17 cellular contexts compared by ENCODE assay signal in genomic region chr1:220219136-220219442, GRCh38. TPM values are rescaled to one million over a fixed set of nuclear protein-coding genes. Genes with fewer than 3 reads are reported as not detected.
DNase-seq lines count a peak whose midpoint lies in the region; ATAC-seq and TF ChIP-seq lines count a peak whose summit lies in the region.
"Had no signal": no experiment of that assay in that cellular context is flagged by ENCODE, and none has a peak within 500 bp of the region (broad histone marks: within the 10 kb centered on the region; RNA-seq: fewer than 3 reads in every experiment).

No MANE protein-coding gene starts in this region.

- peaks cover 12% of the 10 kb centered on the region for H4K20me1 ChIP-seq in hepatocyte (ENCODE audit: insufficient read depth, poor library complexity, severe bottlenecking)

- H3K79me2 ChIP-seq in hepatocyte: peaks cover 58% of the 10 kb centered on the region
- H3K79me2 ChIP-seq: parathyroid adenoma had no signal

- no peak overlapping the region for H3K4me3 Mint-ChIP-seq in activated naive CD8-positive, alpha-beta T cell treated with anti-CD3 and anti-CD28 coated beads, Interleukin-2, amount 50 U/mL, for 24 hours
- H3K4me3 Mint-ChIP-seq in activated naive CD8-positive, alpha-beta T cell treated with anti-CD3 and anti-CD28 coated beads for 36 hours: no peak overlapping the region
- H3K4me3 Mint-ChIP-seq in WTC11 (no peak overlapping the region), type B pancreatic cell (no peak overlapping the region), T-cell (no peak overlapping the region)
- H3K4me3 Mint-ChIP-seq: immature natural killer cell; T-helper 1 cell treated with Interleukin-12 subunit alpha and Interleukin-12 subunit beta and Interleukin-4 antibody, amounts not matched to agents 30 μg/mL and 1 μg/mL, for 36 hours had no signal

- peaks cover 39% of the 10 kb centered on the region for H3K4me1 Mint-ChIP-seq in activated naive CD8-positive, alpha-beta T cell treated with anti-CD3 and anti-CD28 coated beads, Interleukin-2, amount 50 U/mL, for 24 hours
- peaks cover 39% of the 10 kb centered on the region for H3K4me1 Mint-ChIP-seq in activated naive CD8-positive, alpha-beta T cell treated with anti-CD3 and anti-CD28 coated beads for 36 hours
- H3K4me1 Mint-ChIP-seq in WTC11 (peaks cover 35% of the 10 kb centered on the region), type B pancreatic cell (ENCODE audit: unreplicated experiment) (peaks cover 4% of the 10 kb centered on the region), T-cell (peaks cover 38 to 57% (median 44%) of the 10 kb centered on the region in 3 donors)

- POLR2A ChIA-PET in WTC11 (lab: Charles Lee) (interaction anchor here (1.0 kb wide), 2 partner anchors 52 to 53 kb away, joined by 3 to 4 read pairs; partner anchors contain the start of gene RAB3GAP2), T-cell (lab: Charles Lee) (interaction anchor here in 1 of 2 donors (0.6 kb wide), 1 partner anchor 81 kb away, joined by 3 read pairs; no protein-coding TSS in a partner anchor)

- DNase-seq in activated naive CD8-positive, alpha-beta T cell treated with anti-CD3 and anti-CD28 coated beads, Interleukin-2, amount 50 U/mL, for 24 hours: no peak
- DNase-seq in activated naive CD8-positive, alpha-beta T cell treated with anti-CD3 and anti-CD28 coated beads for 36 hours: no peak
- DNase-seq in WTC11 (ENCODE audit: low spot score) (no peak), fibroblast of villous mesenchyme (ENCODE audit: low read depth) (peak; percentile 7), type B pancreatic cell (ENCODE audit: extremely low spot score, unreplicated experiment) (no peak), T-cell (no peak), hepatocyte (ENCODE audit: low spot score) (no peak)
- DNase-seq: NK-92 treated with Interleukin-12 subunit alpha and Interleukin-12 subunit beta, amount 100 ng/mL, for 24 hours had no signal

- no peaks in the 10 kb centered on the region for H3K9me3 ChIP-seq in hepatocyte (ENCODE audit: low read depth)
- H3K9me3 ChIP-seq: colonic mucosa, thyroid gland had no signal

- H3K27ac ChIP-seq in hepatocyte: no peak overlapping the region
- H3K27ac ChIP-seq: C4-2B, colonic mucosa, parathyroid adenoma, skin epidermis, thyroid gland had no signal

- H3K4me3 ChIP-seq in fibroblast of villous mesenchyme (ENCODE audit: low read depth, low read length) (no peak overlapping the region), hepatocyte (no peak overlapping the region)
- H3K4me3 ChIP-seq: colonic mucosa, skin epidermis, thyroid gland had no signal

- peaks cover 13% of the 10 kb centered on the region for H3K36me3 Mint-ChIP-seq in activated naive CD8-positive, alpha-beta T cell treated with anti-CD3 and anti-CD28 coated beads, Interleukin-2, amount 50 U/mL, for 24 hours (ENCODE audit: low read depth)
- peaks cover 13% of the 10 kb centered on the region for H3K36me3 Mint-ChIP-seq in activated naive CD8-positive, alpha-beta T cell treated with anti-CD3 and anti-CD28 coated beads for 36 hours
- H3K36me3 Mint-ChIP-seq in WTC11 (no peaks in the 10 kb centered on the region; the same call in 1 of the 2 replicates), type B pancreatic cell (no peaks in the 10 kb centered on the region), T-cell (peaks cover 14% of the 10 kb centered on the region)
- H3K36me3 Mint-ChIP-seq: immature natural killer cell had no signal

- no peaks in the 10 kb centered on the region for H3K9me2 ChIP-seq in hepatocyte (replicated peaks; ENCODE audit: insufficient read depth)

- no peaks in the 10 kb centered on the region for H3K27me3 Mint-ChIP-seq in activated naive CD8-positive, alpha-beta T cell treated with anti-CD3 and anti-CD28 coated beads, Interleukin-2, amount 50 U/mL, for 24 hours
- no peaks in the 10 kb centered on the region for H3K27me3 Mint-ChIP-seq in activated naive CD8-positive, alpha-beta T cell treated with anti-CD3 and anti-CD28 coated beads for 36 hours
- H3K27me3 Mint-ChIP-seq in WTC11 (ENCODE audit: low read depth): no peaks in the 10 kb centered on the region
- H3K27me3 Mint-ChIP-seq in type B pancreatic cell: no peaks in the 10 kb centered on the region
- H3K27me3 Mint-ChIP-seq in T-cell: no peaks in the 10 kb centered on the region

- no peak overlapping the region for H2AFZ ChIP-seq in hepatocyte
- H2AFZ ChIP-seq: parathyroid adenoma had no signal

- TF ChIP-seq CTCF in WTC11 (IDR thresholded peaks at IDR 0.05) (no peak), fibroblast of villous mesenchyme (IDR thresholded peaks at IDR 0.05; ENCODE audit: insufficient read depth, low read depth, low read length) (no peak), type B pancreatic cell (conservative IDR thresholded peaks at IDR 0.05) (no peak), hepatocyte (IDR thresholded peaks at IDR 0.05; ENCODE audit: poor library complexity) (no peak)

- peak overlapping the region; percentile 31 for H3K27ac Mint-ChIP-seq in activated naive CD8-positive, alpha-beta T cell treated with anti-CD3 and anti-CD28 coated beads, Interleukin-2, amount 50 U/mL, for 24 hours
- no peak overlapping the region for H3K27ac Mint-ChIP-seq in activated naive CD8-positive, alpha-beta T cell treated with anti-CD3 and anti-CD28 coated beads for 36 hours
- H3K27ac Mint-ChIP-seq in WTC11 (peak overlapping the region; percentile 55; the same call in 1 of the 2 replicates), type B pancreatic cell (peak overlapping the region; percentile 24), T-cell (no peak overlapping the region)
- H3K27ac Mint-ChIP-seq: activated T-helper 2 cell treated with anti-CD3 and anti-CD28 coated beads, Interferon-gamma antibody, Interleukin-2, Interleukin-4, amounts not matched to agents 10 μg/mL and 5 μg/mL and 100 μg/mL, durations not matched to agents 14 hours and 24 hours and 36 hours; T-helper 1 cell treated with Interleukin-12 subunit alpha and Interleukin-12 subunit beta and Interleukin-4 antibody, amounts not matched to agents 30 μg/mL and 1 μg/mL, for 36 hours had no signal

- ATAC-seq in activated naive CD8-positive, alpha-beta T cell treated with anti-CD3 and anti-CD28 coated beads, Interleukin-2, amount 50 U/mL, for 24 hours: no peak
- ATAC-seq in WTC11 (no peak), T-cell (replicated peaks in 1 of 4) (no peak), HG03097 (IDR thresholded peaks at IDR 0.05; ENCODE audit: low FRiP score, unreplicated experiment) (no peak)

- no peaks in the 10 kb centered on the region for H3K4me1 ChIP-seq in hepatocyte (ENCODE audit: insufficient read depth)
- H3K4me1 ChIP-seq: colonic mucosa, parathyroid adenoma had no signal

- H3K4me2 ChIP-seq in hepatocyte: no peak overlapping the region

- no peaks in the 10 kb centered on the region for H3K9me3 Mint-ChIP-seq in activated naive CD8-positive, alpha-beta T cell treated with anti-CD3 and anti-CD28 coated beads, Interleukin-2, amount 50 U/mL, for 24 hours
- H3K9me3 Mint-ChIP-seq in activated naive CD8-positive, alpha-beta T cell treated with anti-CD3 and anti-CD28 coated beads for 36 hours: peaks cover 1% of the 10 kb centered on the region
- H3K9me3 Mint-ChIP-seq in WTC11: no peaks in the 10 kb centered on the region
- H3K9me3 Mint-ChIP-seq in type B pancreatic cell: no peaks in the 10 kb centered on the region
- H3K9me3 Mint-ChIP-seq in T-cell: no peaks in the 10 kb centered on the region
- H3K9me3 Mint-ChIP-seq: activated T-helper 2 cell treated with anti-CD3 and anti-CD28 coated beads, Interferon-gamma antibody, Interleukin-2, Interleukin-4, amounts not matched to agents 10 μg/mL and 5 μg/mL and 100 μg/mL, durations not matched to agents 14 hours and 24 hours and 36 hours; immature natural killer cell; T-helper 1 cell treated with Interleukin-12 subunit alpha and Interleukin-12 subunit beta and Interleukin-4 antibody, amounts not matched to agents 30 μg/mL and 1 μg/mL, for 36 hours had no signal

- no peaks in the 10 kb centered on the region for H3K27me3 ChIP-seq in hepatocyte
- H3K27me3 ChIP-seq: colonic mucosa, thyroid gland had no signal

- CTCF ChIA-PET in WTC11 (lab: Charles Lee) (interaction anchor here (0.7 to 1.7 kb wide), 31 partner anchors 8 to 558 kb away, joined by 3 to 25 read pairs (median 4); partner anchors contain the start of gene RAB3GAP2), T-cell (lab: Charles Lee) (interaction anchor here (0.6 to 2.3 kb wide), 11 partner anchors 10 to 514 kb away, joined by 3 to 11 read pairs (median 3); partner anchors contain the start of gene RAB3GAP2 (in 1 of the 2))

- no peaks in the 10 kb centered on the region for H3K36me3 ChIP-seq in hepatocyte (replicated peaks; ENCODE audit: insufficient read depth, low read depth)
- H3K36me3 ChIP-seq: colonic mucosa, thyroid gland had no signal

TF ChIP-seq in WTC11, 78 proteins besides CTCF, POLR2A, EP300 and RAD21 (continues in another document):
- no peak for TF ChIP-seq ZNF232 (CRISPR knock-in tag; IDR thresholded peaks at IDR 0.05)
- TF ChIP-seq, protein P1, sequence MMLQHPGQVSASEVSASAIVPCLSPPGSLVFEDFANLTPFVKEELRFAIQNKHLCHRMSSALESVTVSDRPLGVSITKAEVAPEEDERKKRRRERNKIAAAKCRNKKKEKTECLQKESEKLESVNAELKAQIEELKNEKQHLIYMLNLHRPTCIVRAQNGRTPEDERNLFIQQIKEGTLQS (CRISPR knock-in tag; conservative IDR thresholded peaks at IDR 0.05): no peak
- no peak for TF ChIP-seq TEAD4 (CRISPR knock-in tag; IDR thresholded peaks at IDR 0.05)
- no peak for TF ChIP-seq FOXK1 (CRISPR knock-in tag; IDR thresholded peaks at IDR 0.05)

RNA-seq across cellular contexts. Expression of gene RAB3GAP2, which starts 53.2 kb away (rescaled TPM):
- 10 to 100 TPM; 51.0 to 55.9 TPM for total RNA-seq in activated naive CD8-positive, alpha-beta T cell treated with anti-CD3 and anti-CD28 coated beads for 36 hours
- total RNA-seq in WTC11 (2021) (45.7 to 64.3 TPM (median 52.8 TPM) in 3 replicates), fibroblast of villous mesenchyme (38.3 and 51.8 TPM in 2 replicates), type B pancreatic cell (ENCODE audit: low replicate concordance) (42.1 and 51.2 TPM in 2 replicates), T-cell (10 to 100 TPM; 42.1 to 55.1 (median 46.7) TPM), hepatocyte (25.2 and 31.6 TPM in 2 replicates)
- polyA plus RNA-seq in hepatocyte: 12.6 and 13.7 TPM in 2 replicates

Comparison
In these comparisons a context has a peak if more than half of its experiments do, and no peak if none do; other contexts are left out.
1. H3K27ac Mint-ChIP-seq: peak in activated naive CD8-positive, alpha-beta T cell treated with anti-CD3 and anti-CD28 coated beads, Interleukin-2, amount 50 U/mL, for 24 hours (single experiment), WTC11 (single experiment) and type B pancreatic cell (single experiment); none in activated naive CD8-positive, alpha-beta T cell treated with anti-CD3 and anti-CD28 coated beads for 36 hours (single experiment) and T-cell (0 of 2).